ENCODE assay signal across 1 cellular context in genomic region chr21:44919111-44919912, GRCh38.
TF ChIP-seq lines count a peak whose summit lies in the region.

No MANE protein-coding gene starts in this region.

TF ChIP-seq in HepG2, 621 proteins besides CTCF, POLR2A, EP300 and RAD21:
- no peak for TF ChIP-seq GABPB1 (CRISPR knock-in tag; IDR thresholded peaks at IDR 0.05)
- no peak for TF ChIP-seq ZNF747 (CRISPR knock-in tag; IDR thresholded peaks at IDR 0.05; ENCODE audit: borderline replicate concordance)
- no peak for TF ChIP-seq BCLAF1 (IDR thresholded peaks at IDR 0.05)
- no peak for TF ChIP-seq ZNF17 (CRISPR knock-in tag; IDR thresholded peaks at IDR 0.05)
- no peak for TF ChIP-seq ZUFSP (CRISPR knock-in tag; IDR thresholded peaks at IDR 0.05; ENCODE audit: borderline replicate concordance)
- no peak for TF ChIP-seq ZNF720 (CRISPR knock-in tag; IDR thresholded peaks at IDR 0.05)
